Comparison of ENCODE assay signal across 8 cellular contexts in genomic region chr7:101816499-101817030, GRCh38. TPM values are rescaled to one million over a fixed set of nuclear protein-coding genes. Genes with fewer than 3 reads are reported as not detected.
A peak's percentile ranks its signal among the peaks of the same experiment; 100 is the strongest.
DNase-seq lines count a peak whose midpoint lies in the region; ATAC-seq and TF ChIP-seq lines count a peak whose summit lies in the region.

No MANE protein-coding gene starts in this region.

- H3K9me3 Mint-ChIP-seq in Calu3 (ENCODE audit: low read depth, unreplicated experiment) (no peaks in the 10 kb centered on the region), brain (no peaks in the 10 kb centered on the region)

- H3K27me3 Mint-ChIP-seq in Calu3 (ENCODE audit: unreplicated experiment) = no peaks in the 10 kb centered on the region
- H3K27me3 Mint-ChIP-seq in brain = peaks cover 41% of the 10 kb centered on the region

- no TSS peak for BruUV-seq in Calu3 (replicated peaks; lab: Mats Ljungman, UMichigan)

- peaks cover 45% of the 10 kb centered on the region for H3K79me2 ChIP-seq in OCI-LY1 (ENCODE audit: insufficient read depth, low read length)

- ATAC-seq in HG03571 (IDR thresholded peaks at IDR 0.05; ENCODE audit: unreplicated experiment) = no peak

- peak; percentile 55 for DNase-seq in Calu3
- peak; percentile 87 for DNase-seq in H7
- no peak for DNase-seq in occipital lobe (lab: John Stamatoyannopoulos, UW)

- H3K36me3 ChIP-seq in H7 (replicated peaks; ENCODE audit: control insufficient read depth, insufficient read depth, low read length) (no peaks in the 10 kb centered on the region), OCI-LY1 (ENCODE audit: insufficient read depth, low read length) (peaks cover 28% of the 10 kb centered on the region; the same call in 1 of the 2 replicates), iPS-20b (ENCODE audit: insufficient read depth, low read depth, low read length) (no peaks in the 10 kb centered on the region)

- peak overlapping the region; percentile 86 for H3K27ac ChIP-seq in OCI-LY1 (ENCODE audit: low read depth, low read length, poor library complexity, severe bottlenecking)
- no peak overlapping the region for H3K27ac ChIP-seq in iPS-20b (ENCODE audit: low read length)
- peak overlapping the region in 16 of 21 experiments; percentile 16 to 84 (median 56) for H3K27ac ChIP-seq in skin epidermis

- TF ChIP-seq CTCF in Calu3 (IDR thresholded peaks at IDR 0.05; ENCODE audit: unreplicated experiment) (no peak), OCI-LY1 (IDR thresholded peaks at IDR 0.05; ENCODE audit: low read length) (no peak), brain (conservative IDR thresholded peaks at IDR 0.05) (no peak)

- H3K4me3 Mint-ChIP-seq in Calu3 (ENCODE audit: low read depth, unreplicated experiment) (peak overlapping the region; percentile 71), brain (peak overlapping the region in 3 of 5 experiments; percentile 47 to 65 (median 47))

- no peak overlapping the region for H2AFZ ChIP-seq in OCI-LY1 (ENCODE audit: low read length)

- H3K4me1 Mint-ChIP-seq in Calu3 (ENCODE audit: low read depth, unreplicated experiment) (no peaks in the 10 kb centered on the region), brain (peaks cover 46% of the 10 kb centered on the region)

- H3K9me2 ChIP-seq in OCI-LY1 (ENCODE audit: low read depth, low read length) = no peaks in the 10 kb centered on the region

- no peaks in the 10 kb centered on the region for H3K9me3 ChIP-seq in OCI-LY1 (ENCODE audit: low read length)
- no peaks in the 10 kb centered on the region for H3K9me3 ChIP-seq in iPS-20b (ENCODE audit: insufficient read depth, low read depth, low read length)

- intact Hi-C loops in Calu3 (cut with micrococcal nuclease; ENCODE audit: unreplicated experiment) = loop anchor here (10.0 kb wide), 3 partner anchors 72 to 418 kb away; no protein-coding TSS in a partner anchor

- H3K4me1 ChIP-seq in OCI-LY1 (ENCODE audit: insufficient read depth, low read length, severe bottlenecking) (peaks cover 73% of the 10 kb centered on the region), iPS-20b (ENCODE audit: insufficient read depth, low read length) (peaks cover 36% of the 10 kb centered on the region)

- peak overlapping the region; percentile 91 for H3K4me2 ChIP-seq in OCI-LY1 (ENCODE audit: low read length)

- H3K27ac Mint-ChIP-seq in Calu3 (ENCODE audit: unreplicated experiment) (no peak overlapping the region), brain (no peak overlapping the region)

- H4K20me1 ChIP-seq in OCI-LY1 (ENCODE audit: insufficient read depth, low read length) = no peaks in the 10 kb centered on the region

- H3K4me3 ChIP-seq in H7 (ENCODE audit: insufficient read depth, low read depth, low read length) (peak overlapping the region; percentile 81), OCI-LY1 (ENCODE audit: low read depth, low read length, poor library complexity, severe bottlenecking) (peak overlapping the region; percentile 85), iPS-20b (ENCODE audit: low read length) (peak overlapping the region; percentile 65; the same call in 1 of the 2 replicates), skin epidermis (peak overlapping the region; percentile 66 to 79 (median 72))

- peaks cover 8% of the 10 kb centered on the region for H3K27me3 ChIP-seq in H7 (ENCODE audit: control insufficient read depth, insufficient read depth, low read length)
- no peaks in the 10 kb centered on the region for H3K27me3 ChIP-seq in OCI-LY1 (ENCODE audit: insufficient read depth, low read length)
- peaks cover 37% of the 10 kb centered on the region for H3K27me3 ChIP-seq in iPS-20b (ENCODE audit: insufficient read depth, low read length)

- peak overlapping the region; percentile 93 for H3K9ac ChIP-seq in OCI-LY1 (ENCODE audit: low read length)
- H3K9ac ChIP-seq in iPS-20b (ENCODE audit: low read depth, low read length) = peak overlapping the region; percentile 43; the same call in 1 of the 2 replicates

- H3F3A ChIP-seq in OCI-LY1 (ENCODE audit: insufficient read depth, low read length) = peaks cover 6% of the 10 kb centered on the region; the same call in 1 of the 2 replicates

- CTCF ChIA-PET in Calu3 (lab: Charles Lee) = no interaction called here

- H3K36me3 Mint-ChIP-seq in Calu3 (ENCODE audit: insufficient read depth, unreplicated experiment) (peaks cover 18% of the 10 kb centered on the region), brain (peaks cover 3% of the 10 kb centered on the region)

RNA-seq across cellular contexts. Expression of gene CUX1, which starts 0.9 kb away (rescaled TPM):
- total RNA-seq in Calu3 (2022) (54.8 and 59.8 TPM in 2 replicates), occipital lobe (23.2 TPM)
- 25.3 and 28.2 TPM in 2 replicates for total RNA-seq in H7 (2014; rRNA removed; shearing (Covaris generic))
- polyA plus RNA-seq in brain (ENCODE audit: insufficient read depth, low read depth, low replicate concordance) = 61.2 TPM
